In genomic region chr10:132004052-132004451, GRCh38 we compare ENCODE assay signal across 32 cellular contexts.
"Had no signal": no experiment of that assay in that cellular context is flagged by ENCODE, and none has a peak within 500 bp of the region (broad histone marks: within the 10 kb centered on the region; RNA-seq: fewer than 3 reads in every experiment).

No MANE protein-coding gene starts in this region.

- H3K4me3 Mint-ChIP-seq: activated B cell treated with CpG ODN at 0.5 μM for 24 hours; activated CD4-positive, alpha-beta memory T cell treated with anti-CD3 and anti-CD28 coated beads for 36 hours; activated CD4-positive, alpha-beta T cell treated with anti-CD3 and anti-CD28 coated beads for 36 hours; activated CD4-positive, alpha-beta T cell treated with anti-CD3 and anti-CD28 coated beads, Interleukin-2, amount 10 ng/mL, durations not matched to agents 24 days and 14 days; activated CD8-positive, alpha-beta memory T cell treated with anti-CD3 and anti-CD28 coated beads, Interleukin-2, amount 10 ng/mL, durations not matched to agents 7 days and 5 days; activated CD8-positive, alpha-beta T cell treated with anti-CD3 and anti-CD28 coated beads, Interleukin-2, amount 10 ng/mL, durations not matched to agents 7 days and 5 days; activated naive CD4-positive, alpha-beta T cell treated with anti-CD3 and anti-CD28 coated beads for 36 hours; activated naive CD4-positive, alpha-beta T cell treated with anti-CD3 and anti-CD28 coated beads, Interleukin-2, amount 50 U/mL, for 24 hours; activated naive CD8-positive, alpha-beta T cell treated with anti-CD3 and anti-CD28 coated beads for 36 hours; activated naive CD8-positive, alpha-beta T cell treated with anti-CD3 and anti-CD28 coated beads, Interleukin-2, amount 50 U/mL, for 24 hours; activated T-helper 1 cell treated with anti-CD3 and anti-CD28 coated beads, Interleukin-12 subunit alpha, Interleukin-12 subunit beta, Interleukin-2, Interleukin-4 antibody, amounts not matched to agents 30 ng/mL and 10 ng/mL and 1 ng/mL, durations not matched to agents 14 hours and 24 hours and 36 hours; T-cell; T-helper 1 cell treated with Interleukin-12 subunit alpha and Interleukin-12 subunit beta and Interleukin-4 antibody, amounts not matched to agents 30 μg/mL and 1 μg/mL, for 36 hours had no signal

- H3K4me3 ChIP-seq: adrenal gland, body of pancreas, colonic mucosa had no signal

- H3K27me3 Mint-ChIP-seq: activated naive CD4-positive, alpha-beta T cell treated with anti-CD3 and anti-CD28 coated beads, Interleukin-2, amount 50 U/mL, for 24 hours; activated naive CD8-positive, alpha-beta T cell treated with anti-CD3 and anti-CD28 coated beads for 36 hours; activated naive CD8-positive, alpha-beta T cell treated with anti-CD3 and anti-CD28 coated beads, Interleukin-2, amount 50 U/mL, for 24 hours had no signal

- H3K4me1 ChIP-seq: adrenal gland, colonic mucosa had no signal

- H3K27ac Mint-ChIP-seq: activated B cell treated with CpG ODN at 0.5 μM for 24 hours; activated CD4-positive, alpha-beta memory T cell treated with anti-CD3 and anti-CD28 coated beads for 36 hours; activated CD4-positive, alpha-beta T cell treated with anti-CD3 and anti-CD28 coated beads, Interleukin-2, amount 10 ng/mL, durations not matched to agents 24 days and 14 days; activated CD8-positive, alpha-beta memory T cell treated with anti-CD3 and anti-CD28 coated beads, Interleukin-2, amount 10 ng/mL, durations not matched to agents 7 days and 5 days; activated CD8-positive, alpha-beta T cell treated with anti-CD3 and anti-CD28 coated beads, Interleukin-2, amount 10 ng/mL, durations not matched to agents 7 days and 5 days; activated naive CD4-positive, alpha-beta T cell treated with anti-CD3 and anti-CD28 coated beads for 36 hours; activated naive CD4-positive, alpha-beta T cell treated with anti-CD3 and anti-CD28 coated beads, Interleukin-2, amount 50 U/mL, for 24 hours; activated naive CD8-positive, alpha-beta T cell treated with anti-CD3 and anti-CD28 coated beads for 36 hours; activated naive CD8-positive, alpha-beta T cell treated with anti-CD3 and anti-CD28 coated beads, Interleukin-2, amount 50 U/mL, for 24 hours; activated T-helper 1 cell treated with anti-CD3 and anti-CD28 coated beads, Interleukin-12 subunit alpha, Interleukin-12 subunit beta, Interleukin-2, Interleukin-4 antibody, amounts not matched to agents 30 ng/mL and 10 ng/mL and 1 ng/mL, durations not matched to agents 14 hours and 24 hours and 36 hours; activated T-helper 2 cell treated with anti-CD3 and anti-CD28 coated beads, Interferon-gamma antibody, Interleukin-2, Interleukin-4, amounts not matched to agents 10 μg/mL and 5 μg/mL and 100 μg/mL, durations not matched to agents 14 hours and 24 hours and 36 hours; T-cell; T-helper 1 cell treated with Interleukin-12 subunit alpha and Interleukin-12 subunit beta and Interleukin-4 antibody, amounts not matched to agents 30 μg/mL and 1 μg/mL, for 36 hours had no signal

- H3K4me1 Mint-ChIP-seq: activated B cell treated with CpG ODN at 0.5 μM for 24 hours; activated CD4-positive, alpha-beta T cell treated with anti-CD3 and anti-CD28 coated beads, Interleukin-2, amount 10 ng/mL, durations not matched to agents 24 days and 14 days had no signal

- H3K9me3 ChIP-seq: adrenal gland, body of pancreas, colonic mucosa had no signal

- H3K9me3 Mint-ChIP-seq: activated B cell treated with CpG ODN at 0.5 μM for 24 hours; activated CD4-positive, alpha-beta T cell treated with anti-CD3 and anti-CD28 coated beads, Interleukin-2, amount 10 ng/mL, durations not matched to agents 24 days and 14 days; activated naive CD4-positive, alpha-beta T cell treated with anti-CD3 and anti-CD28 coated beads for 36 hours; activated naive CD4-positive, alpha-beta T cell treated with anti-CD3 and anti-CD28 coated beads, Interleukin-2, amount 50 U/mL, for 24 hours; activated naive CD8-positive, alpha-beta T cell treated with anti-CD3 and anti-CD28 coated beads, Interleukin-2, amount 50 U/mL, for 24 hours had no signal

- ATAC-seq: activated CD4-positive, alpha-beta T cell treated with anti-CD3 and anti-CD28 coated beads for 36 hours; activated CD8-positive, alpha-beta memory T cell treated with anti-CD3 and anti-CD28 coated beads, Interleukin-2, amount 10 ng/mL, durations not matched to agents 7 days and 5 days; activated CD8-positive, alpha-beta T cell treated with anti-CD3 and anti-CD28 coated beads, Interleukin-2, amount 10 ng/mL, durations not matched to agents 7 days and 5 days; activated naive CD8-positive, alpha-beta T cell treated with anti-CD3 and anti-CD28 coated beads, Interleukin-2, amount 50 U/mL, for 24 hours; body of pancreas; esophagus mucosa; T-cell had no signal

- H3K27ac ChIP-seq: adrenal gland, body of pancreas, colonic mucosa, WERI-Rb-1 had no signal

- H3K36me3 ChIP-seq: adrenal gland, colonic mucosa, WERI-Rb-1 had no signal

- H3K27me3 ChIP-seq: adrenal gland, body of pancreas, colonic mucosa had no signal

- DNase-seq: activated B cell treated with CpG ODN at 0.5 μM for 24 hours; activated CD4-positive, alpha-beta memory T cell treated with anti-CD3 and anti-CD28 coated beads for 36 hours; activated CD4-positive, alpha-beta T cell treated with anti-CD3 and anti-CD28 coated beads for 36 hours; activated CD4-positive, alpha-beta T cell treated with anti-CD3 and anti-CD28 coated beads, Interleukin-2, amount 10 ng/mL, durations not matched to agents 24 days and 14 days; activated CD4-positive, CD25-positive, alpha-beta regulatory T cell treated with anti-CD3 and anti-CD28 coated beads, Interleukin-2, amount 50 U/mL, for 72 hours; activated CD8-positive, alpha-beta memory T cell treated with anti-CD3 and anti-CD28 coated beads, Interleukin-2, amount 10 ng/mL, durations not matched to agents 7 days and 5 days; activated CD8-positive, alpha-beta memory T cell treated with anti-CD3 and anti-CD28 coated beads, Interleukin-2, amount 50 U/mL, for 4 hours; activated CD8-positive, alpha-beta T cell treated with anti-CD3 and anti-CD28 coated beads, Interleukin-2, amount 10 ng/mL, durations not matched to agents 7 days and 5 days; activated effector memory CD4-positive, alpha-beta T cell treated with anti-CD3 and anti-CD28 coated beads, Interleukin-2, amount 50 U/mL, for 16 hours; activated naive CD4-positive, alpha-beta T cell treated with anti-CD3 and anti-CD28 coated beads for 36 hours; activated naive CD8-positive, alpha-beta T cell treated with anti-CD3 and anti-CD28 coated beads for 36 hours; activated naive CD8-positive, alpha-beta T cell treated with anti-CD3 and anti-CD28 coated beads, Interleukin-2, amount 50 U/mL, for 24 hours; activated T-cell treated with anti-CD3 and anti-CD28 coated beads, Interleukin-2, amount 50 U/mL, for 1 hour; activated T-cell treated with anti-CD3 and anti-CD28 coated beads, Interleukin-2, amount 50 U/mL, for 48 hours; adrenal gland; amygdala; aorta; body of pancreas; caudate nucleus; cerebellar nuclear complex; colonic mucosa; effector CD8-positive, alpha-beta T cell; foreskin fibroblast; T-cell; T1000; WERI-Rb-1 had no signal

- FAIRE-seq: frontal cortex had no signal
